In genomic region chr16:50153648-50154368, GRCh38 we compare ENCODE assay signal across 8 cellular contexts. TPM values are rescaled to one million over a fixed set of nuclear protein-coding genes. Genes with fewer than 3 reads are reported as not detected.
DNase-seq lines count a peak whose midpoint lies in the region; ATAC-seq, FAIRE-seq and TF ChIP-seq lines count a peak whose summit lies in the region.

No MANE protein-coding gene starts in this region.

- TF ChIP-seq CTCF in H1 (IDR thresholded peaks at IDR 0.05; ENCODE audit: control extremely low read depth in 1 of 3, insufficient read depth in 1 of 3, low read depth in 1 of 3, low read length in 3 of 3), result no peak
- no peak for TF ChIP-seq CTCF in thyroid gland (IDR thresholded peaks at IDR 0.05)

- no peaks in the 10 kb centered on the region for H3K27me3 ChIP-seq in ACC112 (ENCODE audit: insufficient read depth, low read length)
- no peaks in the 10 kb centered on the region for H3K27me3 ChIP-seq in H1 (replicated peaks in 1 of 4; ENCODE audit: control insufficient read depth in 3 of 4, extremely low read depth in 1 of 4, insufficient read depth in 3 of 4, low read length in 3 of 4)
- H3K27me3 ChIP-seq in thyroid gland, result no peaks in the 10 kb centered on the region

- peaks cover 14% of the 10 kb centered on the region for H3K36me3 Mint-ChIP-seq in T-helper 1 cell treated with Interleukin-12 subunit alpha and Interleukin-12 subunit beta and Interleukin-4 antibody, amounts not matched to agents 30 μg/mL and 1 μg/mL, for 36 hours (ENCODE audit: low read depth)

- H3K79me2 ChIP-seq in ACC112 (ENCODE audit: control insufficient read depth, insufficient read depth, low read length, unreplicated experiment) (peaks cover 52% of the 10 kb centered on the region), H1 (ENCODE audit: control insufficient read depth in 1 of 2, insufficient read depth in 2 of 2, low read length in 2 of 2) (peaks cover 6 to 47% of the 10 kb centered on the region in 2 experiments)

- peak; percentile 8 for ATAC-seq in GM18520 (IDR thresholded peaks at IDR 0.05; ENCODE audit: unreplicated experiment)
- ATAC-seq in HG03097 (IDR thresholded peaks at IDR 0.05; ENCODE audit: low FRiP score, unreplicated experiment), result peak; percentile 18

- H3K56ac ChIP-seq in H1 (replicated peaks; ENCODE audit: insufficient read length, low read depth, low read length), result no peak overlapping the region

- H3K4me3 Mint-ChIP-seq in T-helper 1 cell treated with Interleukin-12 subunit alpha and Interleukin-12 subunit beta and Interleukin-4 antibody, amounts not matched to agents 30 μg/mL and 1 μg/mL, for 36 hours, result peak overlapping the region; percentile 93

- H4K91ac ChIP-seq in H1 (replicated peaks; ENCODE audit: insufficient read length, low read length), result no peak overlapping the region

- H3K4me1 Mint-ChIP-seq in T-helper 1 cell treated with Interleukin-12 subunit alpha and Interleukin-12 subunit beta and Interleukin-4 antibody, amounts not matched to agents 30 μg/mL and 1 μg/mL, for 36 hours (ENCODE audit: low read depth), result peaks cover 33% of the 10 kb centered on the region

- DNase-seq in H1 (ENCODE audit: low read depth in 1 of 2, low spot score in 2 of 2) (peak in 1 of 2 experiments; percentile 57), midbrain (lab: John Stamatoyannopoulos, UW) (peak; percentile 48), thyroid gland (peak; percentile 16 to 32), COR-L47 (lab: John Stamatoyannopoulos, UW) (no peak)

- H3K4me3 ChIP-seq in ACC112 (ENCODE audit: low read depth, low read length) (peak overlapping the region; percentile 95), H1 (ENCODE audit: extremely low read depth in 1 of 4, insufficient read depth in 2 of 4, low read depth in 3 of 4, low read length in 4 of 4) (peak overlapping the region; percentile 70 to 99 (median 75)), thyroid gland (replicated peaks in 1 of 3) (peak overlapping the region; percentile 80 to 90 (median 87))

- peak overlapping the region; percentile 60; the same call in 1 of the 2 replicates for H3K18ac ChIP-seq in H1 (ENCODE audit: extremely low read depth, low read length)

- no peak overlapping the region for H2BK15ac ChIP-seq in H1 (ENCODE audit: low read length)

- POLR2A ChIA-PET in H1 (lab: Charles Lee; ENCODE audit: partially characterized antibody), result no interaction called here

- no peaks in the 10 kb centered on the region for H3K9me3 ChIP-seq in H1 (ENCODE audit: insufficient read depth in 2 of 2, low read depth in 1 of 2, low read length in 1 of 2)
- H3K9me3 ChIP-seq in thyroid gland, result no peaks in the 10 kb centered on the region

- H3K36me3 ChIP-seq in ACC112 (ENCODE audit: insufficient read depth, low read length) (no peaks in the 10 kb centered on the region), H1 (ENCODE audit: control insufficient read depth in 2 of 4, insufficient read depth in 4 of 4, low read length in 3 of 4) (no peaks in the 10 kb centered on the region), thyroid gland (no peaks in the 10 kb centered on the region)

- no peak overlapping the region for H3K4ac ChIP-seq in H1 (replicated peaks; ENCODE audit: insufficient read length, low read depth, low read length)

- CTCF ChIA-PET in H1 (lab: Charles Lee; ENCODE audit: partially characterized antibody), result no interaction called here

- no peak for FAIRE-seq in H1 (lab: Jason Lieb, UNC)

- H3K23me2 ChIP-seq in H1 (ENCODE audit: low read depth, low read length), result peaks cover 14% of the 10 kb centered on the region

- H3K27ac Mint-ChIP-seq in T-helper 1 cell treated with Interleukin-12 subunit alpha and Interleukin-12 subunit beta and Interleukin-4 antibody, amounts not matched to agents 30 μg/mL and 1 μg/mL, for 36 hours, result peak overlapping the region; percentile 75

- TF ChIP-seq POLR2A in H1 (IDR thresholded peaks at IDR 0.05; ENCODE audit: control extremely low read depth in 1 of 2, low read depth in 2 of 2, low read length in 2 of 2) (0 out of 3 replicates have a peak, but pooled peaks of 1 of the 2 experiments have one; percentile 36), thyroid gland (IDR thresholded peaks at IDR 0.05) (no peak)

- H3K4me2 ChIP-seq in H1 (ENCODE audit: insufficient read depth in 1 of 2, low read depth in 2 of 2, low read length in 2 of 2), result peak overlapping the region; percentile 90 to 98

- H3K9me3 Mint-ChIP-seq in T-helper 1 cell treated with Interleukin-12 subunit alpha and Interleukin-12 subunit beta and Interleukin-4 antibody, amounts not matched to agents 30 μg/mL and 1 μg/mL, for 36 hours, result no peaks in the 10 kb centered on the region

- H4K8ac ChIP-seq in H1 (ENCODE audit: extremely low read depth, insufficient read depth, low read length), result peak overlapping the region; percentile 52; the same call in 1 of the 2 replicates

- peaks cover 10% of the 10 kb centered on the region for H3K79me1 ChIP-seq in H1 (ENCODE audit: low read depth, low read length)

- no peak overlapping the region for H3K14ac ChIP-seq in H1 (ENCODE audit: insufficient read length)

- H4K5ac ChIP-seq in H1 (ENCODE audit: insufficient read length, low read depth, low read length), result no peak overlapping the region

- no peak overlapping the region for H2BK12ac ChIP-seq in H1 (ENCODE audit: low read depth, low read length)

- 1% methylated on average over 54 of the region's 80 CpGs; no CpG with 5 or more reads in 1 of the 2 experiments for WGBS in H1 (ENCODE audit: extremely low coverage in 1 of 2, insufficient coverage in 1 of 2, insufficient read length in 1 of 2, insufficient replicate concordance in 2 of 2, low coverage in 1 of 2, low lambda C conversion rate in 2 of 2, missing lambda C conversion rate in 1 of 2), 2 experiments
- WGBS in thyroid gland, 2 donors, result 0% methylated on average over 2 to 4 of the region's 80 CpGs

- H3K27me3 Mint-ChIP-seq in T-helper 1 cell treated with Interleukin-12 subunit alpha and Interleukin-12 subunit beta and Interleukin-4 antibody, amounts not matched to agents 30 μg/mL and 1 μg/mL, for 36 hours (ENCODE audit: low read depth), result no peaks in the 10 kb centered on the region

- TF ChIP-seq RAD21 in H1 (IDR thresholded peaks at IDR 0.05 in 1 of 2, conservative IDR thresholded peaks at IDR 0.05 in 1 of 2; ENCODE audit: low read depth in 2 of 2, low read length in 2 of 2), result no peak

- H2BK5ac ChIP-seq in H1 (ENCODE audit: low read depth, low read length), result no peak overlapping the region

- no peak for TF ChIP-seq EP300 in H1 (IDR thresholded peaks at IDR 0.05; ENCODE audit: borderline replicate concordance in 1 of 2, low read depth in 2 of 2, low read length in 2 of 2)

- H2BK120ac ChIP-seq in H1 (replicated peaks; ENCODE audit: low read depth, low read length), result no peak overlapping the region

- no peak overlapping the region for H3K27ac ChIP-seq in ACC112 (ENCODE audit: low read depth, low read length)
- no peak overlapping the region for H3K27ac ChIP-seq in H1 (ENCODE audit: low read depth, low read length)
- peak overlapping the region; percentile 29 to 73 (median 37) for H3K27ac ChIP-seq in thyroid gland

- H3K9ac ChIP-seq in H1 (replicated peaks in 1 of 4; ENCODE audit: extremely low read depth in 1 of 4, low read depth in 3 of 4, low read length in 3 of 4), result peak overlapping the region; percentile 42 to 61 (median 55); a peak in 5 of 7 replicates

- H2BK20ac ChIP-seq in H1 (ENCODE audit: low read length), result no peak overlapping the region

- H2AK5ac ChIP-seq in H1 (ENCODE audit: low read depth, low read length), result no peak overlapping the region

- H3K4me1 ChIP-seq in ACC112 (ENCODE audit: control insufficient read depth, insufficient read depth, low read length, unreplicated experiment), result peaks cover 13% of the 10 kb centered on the region
- peaks cover 0 to 9% (median 7%) of the 10 kb centered on the region in 4 experiments; a peak in 5 of 7 replicates for H3K4me1 ChIP-seq in H1 (replicated peaks in 1 of 4; ENCODE audit: control insufficient read depth in 3 of 4, insufficient read depth in 4 of 4, low read length in 3 of 4)
- peaks cover 17 to 29% of the 10 kb centered on the region in 2 donors for H3K4me1 ChIP-seq in thyroid gland

- intact Hi-C loops in thyroid gland (cut with DNase I), result loop anchor here (10.0 kb wide), 3 partner anchors 61 to 129 kb away; partner anchors contain the start of genes CNEP1R1 and HEATR3

- H4K20me1 ChIP-seq in H1 (replicated peaks in 1 of 2; ENCODE audit: control insufficient read depth in 1 of 2, insufficient read depth in 2 of 2, low read length in 2 of 2), result peaks cover 11 to 14% of the 10 kb centered on the region in 2 experiments

- H3K23ac ChIP-seq in H1 (ENCODE audit: insufficient read length), result no peak overlapping the region

- H2AFZ ChIP-seq in ACC112 (ENCODE audit: low read length, unreplicated experiment) (peak overlapping the region; percentile 65), H1 (ENCODE audit: low read length) (no peak overlapping the region)

TF ChIP-seq in H1, 55 proteins besides CTCF, POLR2A, EP300 and RAD21:
- TF ChIP-seq TAF7 (optimal IDR thresholded peaks at IDR 0.05; ENCODE audit: borderline replicate concordance, low read depth, low read length), result no peak
- TF ChIP-seq POLR2AphosphoS5 (IDR thresholded peaks at IDR 0.05; ENCODE audit: low read depth, low read length), result peak; percentile 21; the same call in 1 of the 2 replicates
- TF ChIP-seq NANOG (IDR thresholded peaks at IDR 0.05; ENCODE audit: insufficient read depth, low read depth, low read length, poor library complexity, severe bottlenecking), result no peak
- peak; percentile 77 for TF ChIP-seq KDM4A (IDR thresholded peaks at IDR 0.05; ENCODE audit: low read depth, low read length, severe bottlenecking)
- TF ChIP-seq ASH2L (IDR thresholded peaks at IDR 0.05; ENCODE audit: low read length), result peak; percentile 49
- peak; percentile 7; the same call in 1 of the 2 replicates for TF ChIP-seq MAX (IDR thresholded peaks at IDR 0.05)
- TF ChIP-seq SIN3A (conservative IDR thresholded peaks at IDR 0.05 in 1 of 2, IDR thresholded peaks at IDR 0.05 in 1 of 2; ENCODE audit: low read depth in 1 of 2, low read length in 2 of 2), result peak; percentile 33 to 47; a peak in 2 of 4 replicates

RNA-seq across cellular contexts. Expression of gene TENT4B, which starts 0.7 kb away (rescaled TPM):
- 14.3 and 15.7 TPM in 2 replicates for total RNA-seq in H1 (2021; fragmentation: NEBNext Ultra II Directional; extraction: Animal tissue kit (Norgen Biotek cat#: 25700))
- 3.1 and 4.2 TPM in 2 replicates for polyA plus RNA-seq in H1 (2011; rRNA removed)
- 4.8 TPM for polyA plus RNA-seq in H1 (2011; cell fraction: cytosol; rRNA removed)
- 4.0 TPM for polyA plus RNA-seq in H1 (2011; cell fraction: nucleus; rRNA removed)
- 5.8 to 8.1 TPM (median 6.3 TPM) in 4 replicates for polyA plus RNA-seq in H1 (2012, experiment 1 of 2)
- 0.80 TPM for polyA plus RNA-seq in H1 (2012, experiment 2 of 2)
- 8.8 TPM for polyA plus RNA-seq in H1 (2013, experiment 1 of 2)
- 9.5 TPM for polyA plus RNA-seq in H1 (2013, experiment 2 of 2)
- polyA minus RNA-seq in H1 (2011; rRNA and poly(A)+ RNA removed), result 13.1 and 17.9 TPM in 2 replicates
- polyA minus RNA-seq in H1 (2011; cell fraction: cytosol; rRNA and poly(A)+ RNA removed), result 9.9 TPM
- polyA minus RNA-seq in H1 (2011; cell fraction: nucleus; rRNA and poly(A)+ RNA removed), result 11.6 TPM
- total RNA-seq in thyroid gland, result 10 to 100 TPM in 3 of 4 donors, 1 to 10 TPM in 1; 10.0 to 14.7 (median 11.4) TPM

Comparison
In these comparisons a context has a peak if more than half of its experiments do, and no peak if none do; other contexts are left out.
1. H3K27ac ChIP-seq: peak in thyroid gland (3 of 3); none in ACC112 (single experiment) and H1 (single experiment).
2. Peak in every context shown above with its lines, with median percentiles within 50 percentile points of each other: H3K4me3 ChIP-seq.